8 cellular contexts compared by ENCODE assay signal in the genomic region with DNA sequence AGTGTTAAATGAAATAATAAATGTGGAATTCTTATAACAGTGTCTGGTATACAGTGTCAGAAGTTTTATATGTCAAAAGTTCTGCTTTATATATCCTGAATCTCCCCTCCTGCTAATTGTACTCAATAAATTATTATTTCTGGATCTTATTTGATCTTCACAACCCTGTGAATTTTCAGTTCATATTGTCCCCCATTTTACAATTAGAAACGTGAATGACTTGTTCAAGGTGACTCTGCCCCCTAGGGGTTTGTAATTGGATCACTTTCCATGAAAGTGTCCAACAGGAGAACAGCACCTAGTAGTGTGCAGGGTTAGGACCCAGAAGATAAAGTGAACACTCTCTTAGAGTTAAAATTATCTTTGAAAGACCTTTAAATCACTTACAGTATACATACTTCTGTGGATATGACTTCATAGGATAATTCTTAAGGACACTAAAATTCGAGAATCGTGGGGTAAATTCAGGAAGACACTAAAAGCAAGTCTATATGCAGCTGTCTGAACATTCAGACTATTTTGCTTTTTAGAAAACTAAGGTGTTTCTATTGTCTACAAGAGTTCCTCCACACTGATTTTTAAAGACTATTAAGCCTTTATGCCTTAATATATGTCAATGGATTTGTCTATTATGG. TPM values are rescaled to one million over a fixed set of nuclear protein-coding genes. Genes with fewer than 3 reads are reported as not detected.
A peak's percentile ranks its signal among the peaks of the same experiment; 100 is the strongest.
DNase-seq lines count a peak whose midpoint lies in the region; ATAC-seq, FAIRE-seq and TF ChIP-seq lines count a peak whose summit lies in the region.

No MANE protein-coding gene starts in this region.

- H3K4me3 ChIP-seq in kidney (ENCODE audit: low read length in 2 of 2), result no peak overlapping the region

- ATAC-seq in HG03097 (IDR thresholded peaks at IDR 0.05; ENCODE audit: low FRiP score, unreplicated experiment) (no peak), HG02970 (IDR thresholded peaks at IDR 0.05; ENCODE audit: low FRiP score, unreplicated experiment) (no peak)

- intact Hi-C loops in CD14-positive monocyte (cut with micrococcal nuclease), result no loop called here
- intact Hi-C loops in kidney (cut with DNase I), result no loop called here

- no peaks in the 10 kb centered on the region for H3K4me1 ChIP-seq in kidney (ENCODE audit: control insufficient read depth in 1 of 2, insufficient read depth in 1 of 2, low read depth in 1 of 2, low read length in 2 of 2)

- H3K27ac Mint-ChIP-seq in CD14-positive monocyte, result no peak overlapping the region

- peaks cover 0 to 1% (median 0%) of the 10 kb centered on the region in 7 donors for H3K9me3 Mint-ChIP-seq in CD14-positive monocyte

- TF ChIP-seq CTCF in CD14-positive monocyte (IDR thresholded peaks at IDR 0.05) (peak; percentile 51), kidney (IDR thresholded peaks at IDR 0.05; ENCODE audit: borderline replicate concordance, extremely low read depth, insufficient read depth) (peak; percentile 28)

- peaks cover 0 to 6% (median 4%) of the 10 kb centered on the region in 3 donors for H3K27me3 Mint-ChIP-seq in CD14-positive monocyte (ENCODE audit: low read depth in 3 of 3)

- no peak for FAIRE-seq in kidney (lab: Jason Lieb, UNC)

- H3K27ac ChIP-seq in kidney (ENCODE audit: low read depth in 2 of 2, low read length in 2 of 2), result no peak overlapping the region
- H3K27ac ChIP-seq in caudate nucleus (ENCODE audit: low read depth, low read length), result no peak overlapping the region

- no peak overlapping the region for H3K4me3 Mint-ChIP-seq in CD14-positive monocyte

- DNase-seq in CD14-positive monocyte (ENCODE audit: low spot score) (no peak), H4 (ENCODE audit: low spot score) (peak; percentile 29), SK-N-DZ (ENCODE audit: low spot score) (peak; percentile 54), kidney (no peak), GF-D8 (lab: John Stamatoyannopoulos, UW) (no peak), caudate nucleus (lab: John Stamatoyannopoulos, UW) (no peak)

- H3K9ac ChIP-seq in kidney (ENCODE audit: low read length in 2 of 2), result no peak overlapping the region

- no peaks in the 10 kb centered on the region for H3K36me3 ChIP-seq in kidney (ENCODE audit: control insufficient read depth in 1 of 2, insufficient read depth in 2 of 2, low read length in 2 of 2)

- H3K36me3 Mint-ChIP-seq in CD14-positive monocyte, result no peaks in the 10 kb centered on the region

- no peaks in the 10 kb centered on the region for H3K9me3 ChIP-seq in kidney (ENCODE audit: control insufficient read depth in 1 of 2, low read length in 2 of 2)

- H3K4me1 Mint-ChIP-seq in CD14-positive monocyte, result no peaks in the 10 kb centered on the region

RNA-seq across cellular contexts. Expression of a gene that starts 4.5 kb away (rescaled TPM):
- polyA plus RNA-seq in CD14-positive monocyte (not detected), kidney (ENCODE audit: insufficient read depth, low read depth, low replicate concordance) (3.9 TPM)
- total RNA-seq in H4 (2014; rRNA removed; shearing (Covaris generic)), result 35.5 and 36.5 TPM in 2 replicates
- 28.9 and 39.2 TPM in 2 replicates for polyA plus RNA-seq in SK-N-DZ (2014; cell fraction: cytosol; rRNA removed)
- 50.1 and 56.0 TPM in 2 replicates for polyA plus RNA-seq in SK-N-DZ (2014; cell fraction: nucleus; rRNA removed)
- 19.8 TPM for total RNA-seq in kidney

Comparison
In these comparisons a context has a peak if more than half of its experiments do, and no peak if none do; other contexts are left out.
1. DNase-seq: peak in H4 (single experiment) and SK-N-DZ (single experiment); none in CD14-positive monocyte (single experiment), kidney (single experiment), GF-D8 (single experiment) and caudate nucleus (0 of 61).